In the genomic region with DNA sequence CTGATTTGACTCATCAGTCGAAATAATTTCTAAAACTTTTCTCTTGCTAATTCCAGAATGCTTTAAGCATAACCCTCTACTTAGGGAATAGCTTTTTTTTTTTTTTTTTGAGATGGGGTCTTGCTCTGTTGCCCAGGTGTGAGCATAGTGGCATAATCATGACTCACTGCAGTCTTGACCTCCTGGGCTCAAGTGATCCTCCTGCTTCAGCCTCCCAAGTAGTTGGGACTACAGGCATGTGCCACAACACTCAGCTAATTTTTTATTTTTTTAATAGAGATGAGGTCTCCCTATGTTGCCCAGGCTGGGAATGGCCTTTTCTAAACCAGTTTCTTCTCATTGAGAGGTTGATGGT, we compare ENCODE assay signal across 21 cellular contexts. TPM values are rescaled to one million over a fixed set of nuclear protein-coding genes. Genes with fewer than 3 reads are reported as not detected.
DNase-seq lines count a peak whose midpoint lies in the region; ATAC-seq and TF ChIP-seq lines count a peak whose summit lies in the region.
"Had no signal": no experiment of that assay in that cellular context is flagged by ENCODE, and none has a peak within 500 bp of the region (broad histone marks: within the 10 kb centered on the region; RNA-seq: fewer than 3 reads in every experiment).

No MANE protein-coding gene starts in this region.

- no peaks in the 10 kb centered on the region for H3K9me3 ChIP-seq in SK-N-SH
- no peaks in the 10 kb centered on the region for H3K9me3 ChIP-seq in CD4-positive, CD25-positive, alpha-beta regulatory T cell (ENCODE audit: control insufficient read depth in 2 of 2, low read length in 2 of 2)
- H3K9me3 ChIP-seq: SJCRH30, thoracic aorta had no signal

- H3K4me2 ChIP-seq in SK-N-SH, result 0 out of 2 replicates have a peak overlapping the region, but pooled peaks have one; percentile 22
- H3K4me2 ChIP-seq: smooth muscle cell had no signal

- H3K9me3 Mint-ChIP-seq in CD4-positive, CD25-positive, alpha-beta regulatory T cell, result no peaks in the 10 kb centered on the region
- H3K9me3 Mint-ChIP-seq in natural killer cell, result no peaks in the 10 kb centered on the region

- no peak overlapping the region for H3K4me3 ChIP-seq in SK-N-SH (ENCODE audit: low read depth in 2 of 2, low read length in 1 of 2)
- no peak overlapping the region for H3K4me3 ChIP-seq in CD4-positive, CD25-positive, alpha-beta regulatory T cell (ENCODE audit: low read depth, low read length)
- H3K4me3 ChIP-seq: cardiac muscle cell, SJCRH30, smooth muscle cell, thoracic aorta had no signal

- intact Hi-C loops in natural killer cell (cut with micrococcal nuclease), result loop anchor here (1.0 to 5.0 kb wide), 2 partner anchors 10 to 46 kb away; no protein-coding TSS in a partner anchor

- no peaks in the 10 kb centered on the region for H4K20me1 ChIP-seq in SK-N-SH (ENCODE audit: insufficient read depth)

- H3K9ac ChIP-seq in SK-N-SH, result no peak overlapping the region

- H3K36me3 Mint-ChIP-seq in CD4-positive, CD25-positive, alpha-beta regulatory T cell, result peaks cover 29% of the 10 kb centered on the region
- H3K36me3 Mint-ChIP-seq in natural killer cell, result peaks cover 7% of the 10 kb centered on the region

- peak overlapping the region; percentile 59 to 95 (median 82) for H3K27ac Mint-ChIP-seq in CD4-positive, CD25-positive, alpha-beta regulatory T cell
- H3K27ac Mint-ChIP-seq in natural killer cell, result peak overlapping the region; percentile 94 to 96

- H3K79me2 ChIP-seq in SK-N-SH (ENCODE audit: insufficient read depth), result no peaks in the 10 kb centered on the region

- no peaks in the 10 kb centered on the region for H3K27me3 Mint-ChIP-seq in CD4-positive, CD25-positive, alpha-beta regulatory T cell
- H3K27me3 Mint-ChIP-seq in natural killer cell (ENCODE audit: low read depth in 2 of 2), result no peaks in the 10 kb centered on the region

- TF ChIP-seq RAD21 in SK-N-SH (IDR thresholded peaks at IDR 0.05; ENCODE audit: low read length), result no peak

- ATAC-seq in SK-N-SH treated with all-trans-retinoic acid at 6 μM for 48 hours (no peak), natural killer cell (no peak)
- no peak for ATAC-seq in CD4-positive, CD25-positive, alpha-beta regulatory T cell (ENCODE audit: low read depth in 2 of 2)

- DNase-seq in SK-N-SH, result no peak
- DNase-seq in CD4-positive, CD25-positive, alpha-beta regulatory T cell, result no peak
- DNase-seq in natural killer cell, result no peak
- no peak for DNase-seq in HCEC 1CT
- no peak for DNase-seq in HT-29 (ENCODE audit: low spot score)
- no peak for DNase-seq in SHP77 (lab: John Stamatoyannopoulos, UW)
- DNase-seq: DMS 273 treated with DMSO at 0.1 percent for 48 hours; glutamatergic neuron; NCI-H1105 treated with DMSO at 0.1 percent for 48 hours; NCI-H2107; NCI-H524 treated with DMSO at 0.1 percent for 48 hours; SJCRH30; stimulated activated CD4-positive, alpha-beta T cell treated with anti-CD3 and anti-CD28 coated beads, Interleukin-4, amount 100 ng/mL, for 24 hours had no signal

- peaks cover 18 to 86% (median 57%) of the 10 kb centered on the region in 4 donors for H3K4me1 Mint-ChIP-seq in CD4-positive, CD25-positive, alpha-beta regulatory T cell
- peaks cover 77 to 89% of the 10 kb centered on the region in 2 donors for H3K4me1 Mint-ChIP-seq in natural killer cell

- 81% methylated on average over 1 of the region's 1 CpG for WGBS in SK-N-SH (ENCODE audit: low lambda C conversion rate)

- no peaks in the 10 kb centered on the region for H3K27me3 ChIP-seq in SK-N-SH (ENCODE audit: insufficient read depth)
- no peaks in the 10 kb centered on the region for H3K27me3 ChIP-seq in CD4-positive, CD25-positive, alpha-beta regulatory T cell (ENCODE audit: control insufficient read depth, insufficient read depth, low read length)
- H3K27me3 ChIP-seq: cardiac muscle cell, SJCRH30 had no signal

- CTCF ChIA-PET in SK-N-SH (lab: Yijun Ruan, JAX), result interaction anchor here (0.9 to 1.3 kb wide), 5 partner anchors 10 to 188 kb away, joined by 3 to 4 read pairs (median 3); no protein-coding TSS in a partner anchor

- peaks cover 9% of the 10 kb centered on the region for H3F3A ChIP-seq in SK-N-SH (replicated peaks; ENCODE audit: insufficient read depth)

- TF ChIP-seq CTCF in SK-N-SH (IDR thresholded peaks at IDR 0.05), result no peak
- no peak for TF ChIP-seq CTCF in VCaP (conservative IDR thresholded peaks at IDR 0.05)
- TF ChIP-seq CTCF in natural killer cell (IDR thresholded peaks at IDR 0.05), result no peak

- peak overlapping the region in 3 of 4 donors; percentile 13 to 50 (median 27) for H3K4me3 Mint-ChIP-seq in CD4-positive, CD25-positive, alpha-beta regulatory T cell
- H3K4me3 Mint-ChIP-seq in natural killer cell, result peak overlapping the region; percentile 75

- H3K27ac ChIP-seq in SK-N-SH (ENCODE audit: low read depth in 2 of 2, low read length in 1 of 2) (peak overlapping the region in 1 of 2 experiments; percentile 25; a peak in 1 of 4 replicates), VCaP (peak overlapping the region; percentile 19; the same call in 1 of the 2 replicates)
- H3K27ac ChIP-seq in CD4-positive, CD25-positive, alpha-beta regulatory T cell (ENCODE audit: insufficient read depth, low read length, poor library complexity, severe bottlenecking), result no peak overlapping the region
- H3K27ac ChIP-seq: 22Rv1, cardiac muscle cell, thoracic aorta had no signal

- H3K9me2 ChIP-seq in SK-N-SH, result no peaks in the 10 kb centered on the region

- H3K4me1 ChIP-seq in SK-N-SH (ENCODE audit: control insufficient read depth in 1 of 2, insufficient read depth in 2 of 2, low read depth in 1 of 2, low read length in 1 of 2), result peaks cover 0 to 12% of the 10 kb centered on the region in 2 experiments; a peak in 2 of 4 replicates
- H3K4me1 ChIP-seq in CD4-positive, CD25-positive, alpha-beta regulatory T cell (ENCODE audit: control insufficient read depth, insufficient read depth, low read length, poor library complexity, severe bottlenecking), result peaks cover 63% of the 10 kb centered on the region

- TF ChIP-seq EP300 in SK-N-SH (IDR thresholded peaks at IDR 0.05; ENCODE audit: borderline replicate concordance in 1 of 2, low read depth in 1 of 2, low read length in 1 of 2), result no peak

- POLR2A ChIA-PET in SK-N-SH (lab: Yijun Ruan, JAX), result interaction anchor here (1.0 kb wide), 1 partner anchor 13 kb away, joined by 3 read pairs; a partner anchor contains a TSS

- H2AFZ ChIP-seq in SK-N-SH (ENCODE audit: low read depth), result no peak overlapping the region

- peaks cover 13 to 41% of the 10 kb centered on the region in 2 experiments for H3K36me3 ChIP-seq in SK-N-SH (replicated peaks in 1 of 2; ENCODE audit: control insufficient read depth in 1 of 2, insufficient read depth in 2 of 2, low read length in 1 of 2)
- H3K36me3 ChIP-seq in CD4-positive, CD25-positive, alpha-beta regulatory T cell (ENCODE audit: control insufficient read depth, insufficient read depth, low read length), result peaks cover under 1% of the 10 kb centered on the region
- H3K36me3 ChIP-seq: SJCRH30 had no signal

TF ChIP-seq in SK-N-SH, 30 proteins besides CTCF, POLR2A, EP300 and RAD21 (continues in another document):
- TF ChIP-seq, protein P1, sequence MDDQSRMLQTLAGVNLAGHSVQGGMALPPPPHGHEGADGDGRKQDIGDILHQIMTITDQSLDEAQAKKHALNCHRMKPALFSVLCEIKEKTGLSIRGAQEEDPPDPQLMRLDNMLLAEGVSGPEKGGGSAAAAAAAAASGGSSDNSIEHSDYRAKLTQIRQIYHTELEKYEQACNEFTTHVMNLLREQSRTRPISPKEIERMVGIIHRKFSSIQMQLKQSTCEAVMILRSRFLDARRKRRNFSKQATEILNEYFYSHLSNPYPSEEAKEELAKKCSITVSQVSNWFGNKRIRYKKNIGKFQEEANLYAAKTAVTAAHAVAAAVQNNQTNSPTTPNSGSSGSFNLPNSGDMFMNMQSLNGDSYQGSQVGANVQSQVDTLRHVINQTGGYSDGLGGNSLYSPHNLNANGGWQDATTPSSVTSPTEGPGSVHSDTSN (IDR thresholded peaks at IDR 0.05), result no peak

TF ChIP-seq in SK-N-SH treated with all-trans-retinoic acid at 6 μM for 48 hours, 23 proteins besides CTCF, POLR2A, EP300 and RAD21 (continues in another document):
- TF ChIP-seq ZNF565 (CRISPR knock-in tag; conservative IDR thresholded peaks at IDR 0.05; ENCODE audit: low read depth), result no peak
- no peak for TF ChIP-seq ZC3H10 (CRISPR knock-in tag; IDR thresholded peaks at IDR 0.05)

RNA-seq across cellular contexts. Expression of a gene that starts 13.6 kb away (rescaled TPM):
- polyA plus RNA-seq in SK-N-SH (2012; rRNA removed), result 5.7 and 7.8 TPM in 2 replicates
- polyA plus RNA-seq in SK-N-SH (2012; cell fraction: cytosol; rRNA removed), result 7.1 and 7.9 TPM in 2 replicates
- 5.9 and 9.0 TPM in 2 replicates for polyA plus RNA-seq in SK-N-SH (2012; cell fraction: nucleus; rRNA removed)
- total RNA-seq in CD4-positive, CD25-positive, alpha-beta regulatory T cell, result 115 TPM
- 10 to 100 TPM; 52.0 to 67.5 (median 56.6) TPM for polyA plus RNA-seq in CD4-positive, CD25-positive, alpha-beta regulatory T cell
- 100 to 1,000 TPM; 241 to 282 (median 263) TPM for total RNA-seq in natural killer cell
- total RNA-seq in HT-29 (2014; rRNA removed; shearing (Covaris generic)), result 20.4 and 20.8 TPM in 2 replicates

RNA-seq across cellular contexts. Expression of a gene that starts 48.4 kb away (rescaled TPM):
- polyA plus RNA-seq in SK-N-SH (2012; rRNA removed), result 16.1 and 16.5 TPM in 2 replicates
- polyA plus RNA-seq in SK-N-SH (2012; cell fraction: cytosol; rRNA removed), result 12.5 and 13.5 TPM in 2 replicates
- polyA plus RNA-seq in SK-N-SH (2012; cell fraction: nucleus; rRNA removed), result 34.3 and 35.8 TPM in 2 replicates
- total RNA-seq in CD4-positive, CD25-positive, alpha-beta regulatory T cell, result 15.2 TPM
- 10 to 100 TPM in 2 of 4 donors, 1 to 10 TPM in 2; 7.7 to 11.5 (median 10.3) TPM for polyA plus RNA-seq in CD4-positive, CD25-positive, alpha-beta regulatory T cell
- 10 to 100 TPM; 21.6 to 24.2 (median 22.7) TPM for total RNA-seq in natural killer cell
- total RNA-seq in HT-29 (2014; rRNA removed; shearing (Covaris generic)), result 18.7 and 19.0 TPM in 2 replicates

RNA-seq across cellular contexts. Expression of a gene that starts 48.5 kb away (rescaled TPM):
- 10.8 and 12.0 TPM in 2 replicates for polyA plus RNA-seq in SK-N-SH (2012; rRNA removed)
- 7.0 and 10.5 TPM in 2 replicates for polyA plus RNA-seq in SK-N-SH (2012; cell fraction: cytosol; rRNA removed)
- polyA plus RNA-seq in SK-N-SH (2012; cell fraction: nucleus; rRNA removed), result 7.4 and 9.3 TPM in 2 replicates
- total RNA-seq in CD4-positive, CD25-positive, alpha-beta regulatory T cell, result 14.9 TPM
- polyA plus RNA-seq in CD4-positive, CD25-positive, alpha-beta regulatory T cell, result 10 to 100 TPM; 48.0 to 68.2 (median 63.9) TPM
- 10 to 100 TPM; 17.4 to 19.0 (median 17.9) TPM for total RNA-seq in natural killer cell
- total RNA-seq in HT-29 (2014; rRNA removed; shearing (Covaris generic)), result 27.4 and 30.4 TPM in 2 replicates

RNA-seq across cellular contexts. Expression of a gene that starts 55.8 kb away (rescaled TPM):
- polyA plus RNA-seq in SK-N-SH (2012; rRNA removed), result not detected in 2 replicates
- polyA plus RNA-seq in SK-N-SH (2012; cell fraction: cytosol; rRNA removed), result not detected in 2 replicates
- polyA plus RNA-seq in SK-N-SH (2012; cell fraction: nucleus; rRNA removed), result not detected in 2 replicates
- not detected for total RNA-seq in CD4-positive, CD25-positive, alpha-beta regulatory T cell
- not detected for polyA plus RNA-seq in CD4-positive, CD25-positive, alpha-beta regulatory T cell
- total RNA-seq in natural killer cell, result not detected
- total RNA-seq in HT-29 (2014; rRNA removed; shearing (Covaris generic)), result not detected in 2 replicates
- total RNA-seq: cardiac muscle cell, lower leg skin, SJCRH30, smooth muscle cell, thoracic aorta had no signal
- polyA plus RNA-seq: adipose tissue, cardiac muscle cell, smooth muscle cell had no signal
